ENCODE assay signal across 29 cellular contexts in the genomic region with DNA sequence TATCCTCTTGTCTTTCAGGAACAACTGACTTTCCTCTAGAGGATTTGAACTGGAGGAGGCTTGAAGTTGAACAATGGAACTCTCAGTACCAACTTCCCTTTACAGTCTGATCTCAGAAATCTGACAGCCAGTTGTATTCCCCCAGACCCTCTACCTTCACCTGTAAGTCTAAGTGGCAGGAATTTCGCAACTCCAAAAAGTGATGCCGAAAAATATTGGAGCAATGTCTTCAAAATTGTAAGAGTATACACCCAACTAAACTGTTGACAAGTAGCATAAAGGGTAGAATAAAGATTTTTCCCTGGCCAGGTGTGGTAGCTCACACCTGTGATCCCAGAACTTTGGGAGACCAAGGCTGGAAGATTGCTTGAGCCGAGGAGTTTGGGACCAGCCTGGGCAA.
"Had no signal": no experiment of that assay in that cellular context is flagged by ENCODE, and none has a peak within 500 bp of the region (broad histone marks: within the 10 kb centered on the region; RNA-seq: fewer than 3 reads in every experiment).

No MANE protein-coding gene starts in this region.

- H3K4me3 Mint-ChIP-seq: dendritic cell treated with granulocyte-macrophage colony-stimulating factor and Interleukin-4, amounts not matched to agents 40 ng/mL and 50 ng/mL, for 4 days; effector memory CD8-positive, alpha-beta T cell; endodermal cell had no signal

- H3K9me3 ChIP-seq: colonic mucosa, esophagus muscularis mucosa, esophagus squamous epithelium, gastrocnemius medialis, gastroesophageal sphincter, heart left ventricle, heart right ventricle had no signal

- H3K4me1 Mint-ChIP-seq: endodermal cell had no signal

- DNase-seq: colonic mucosa; cortex of kidney; dermis blood vessel endothelial cell; dorsolateral prefrontal cortex; effector CD4-positive, alpha-beta T cell; effector CD8-positive, alpha-beta T cell; effector memory CD4-positive, alpha-beta T cell; effector memory CD8-positive, alpha-beta T cell; endodermal cell; erythroblast; esophagus squamous epithelium; foreskin fibroblast; foreskin keratinocyte; foreskin melanocyte; gastrocnemius medialis; glutamatergic neuron; head of caudate nucleus; heart left ventricle; heart right ventricle had no signal

- H3K4me1 ChIP-seq: colonic mucosa, esophagus muscularis mucosa, gastrocnemius medialis, gastroesophageal sphincter, heart left ventricle, heart right ventricle had no signal

- H3K36me3 ChIP-seq: colonic mucosa, esophagus muscularis mucosa, esophagus squamous epithelium, gastrocnemius medialis, gastroesophageal sphincter, heart left ventricle, heart right ventricle had no signal

- H2AFZ ChIP-seq: hepatocyte had no signal

- H3K27me3 ChIP-seq: colonic mucosa, dorsolateral prefrontal cortex, esophagus muscularis mucosa, esophagus squamous epithelium, foreskin keratinocyte, gastrocnemius medialis, gastroesophageal sphincter, heart left ventricle, heart right ventricle, hepatocyte had no signal

- H3K4me2 ChIP-seq: hepatocyte had no signal

- H3K79me2 ChIP-seq: hepatocyte had no signal

- H3K4me3 ChIP-seq: colonic mucosa, coronary artery, dorsolateral prefrontal cortex, esophagus muscularis mucosa, esophagus squamous epithelium, gastrocnemius medialis, gastroesophageal sphincter, heart left ventricle, heart right ventricle, hepatocyte had no signal

- H3K27ac Mint-ChIP-seq: dendritic cell treated with granulocyte-macrophage colony-stimulating factor and Interleukin-4, amounts not matched to agents 40 ng/mL and 50 ng/mL, for 4 days; effector memory CD8-positive, alpha-beta T cell; endodermal cell had no signal

- H3K9me3 Mint-ChIP-seq: effector memory CD8-positive, alpha-beta T cell had no signal

- FAIRE-seq: endometrium, endothelial cell of umbilical vein, frontal cortex had no signal

- ATAC-seq: effector memory CD8-positive, alpha-beta T cell; esophagus mucosa; foreskin keratinocyte; gastrocnemius medialis; gastroesophageal sphincter; heart left ventricle; heart right ventricle had no signal

- H3K27ac ChIP-seq: colonic mucosa, coronary artery, dorsolateral prefrontal cortex, epithelial cell of prostate, esophagus muscularis mucosa, esophagus squamous epithelium, foreskin keratinocyte, gastrocnemius medialis, gastroesophageal sphincter, heart left ventricle, heart right ventricle, hepatocyte had no signal

- H3K27me3 Mint-ChIP-seq: dendritic cell treated with granulocyte-macrophage colony-stimulating factor and Interleukin-4, amounts not matched to agents 40 ng/mL and 50 ng/mL, for 4 days had no signal
